In the genomic region with DNA sequence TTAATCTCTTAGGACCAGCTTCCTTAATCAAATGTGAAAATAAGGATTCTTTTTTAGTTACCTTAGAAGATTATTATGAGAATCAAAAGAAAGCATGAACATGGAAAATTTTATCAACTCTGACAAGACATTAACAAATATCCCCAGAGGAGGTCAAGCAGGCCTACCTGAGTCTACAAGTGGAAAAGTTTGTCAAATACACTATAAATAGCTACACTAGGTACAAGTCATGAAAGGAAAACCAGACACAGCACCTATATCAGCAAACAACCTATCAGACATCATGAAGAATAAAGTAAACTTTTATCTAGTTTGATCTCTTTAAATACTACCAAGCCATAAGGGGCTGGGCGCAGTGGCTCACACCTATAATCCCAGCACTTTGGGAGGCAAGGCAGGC, we compare ENCODE assay signal across 31 cellular contexts.
"Had no signal": no experiment of that assay in that cellular context is flagged by ENCODE, and none has a peak within 500 bp of the region (broad histone marks: within the 10 kb centered on the region; RNA-seq: fewer than 3 reads in every experiment).

No MANE protein-coding gene starts in this region.

- H3K27ac Mint-ChIP-seq: activated CD4-positive, alpha-beta memory T cell treated with anti-CD3 and anti-CD28 coated beads for 36 hours; activated CD4-positive, alpha-beta T cell treated with anti-CD3 and anti-CD28 coated beads for 36 hours; activated CD4-positive, alpha-beta T cell treated with anti-CD3 and anti-CD28 coated beads, Interleukin-2, amount 10 ng/mL, durations not matched to agents 24 days and 14 days; activated CD8-positive, alpha-beta memory T cell treated with anti-CD3 and anti-CD28 coated beads, Interleukin-2, amount 10 ng/mL, durations not matched to agents 7 days and 5 days; activated CD8-positive, alpha-beta T cell treated with anti-CD3 and anti-CD28 coated beads, Interleukin-2, amount 10 ng/mL, durations not matched to agents 7 days and 5 days; activated naive CD4-positive, alpha-beta T cell treated with anti-CD3 and anti-CD28 coated beads for 36 hours; activated naive CD4-positive, alpha-beta T cell treated with anti-CD3 and anti-CD28 coated beads, Interleukin-2, amount 50 U/mL, for 24 hours; activated naive CD8-positive, alpha-beta T cell treated with anti-CD3 and anti-CD28 coated beads for 36 hours; activated naive CD8-positive, alpha-beta T cell treated with anti-CD3 and anti-CD28 coated beads, Interleukin-2, amount 50 U/mL, for 24 hours; activated T-helper 1 cell treated with anti-CD3 and anti-CD28 coated beads, Interleukin-12 subunit alpha, Interleukin-12 subunit beta, Interleukin-2, Interleukin-4 antibody, amounts not matched to agents 30 ng/mL and 10 ng/mL and 1 ng/mL, durations not matched to agents 14 hours and 24 hours and 36 hours; activated T-helper 2 cell treated with anti-CD3 and anti-CD28 coated beads, Interferon-gamma antibody, Interleukin-2, Interleukin-4, amounts not matched to agents 10 μg/mL and 5 μg/mL and 100 μg/mL, durations not matched to agents 14 hours and 24 hours and 36 hours; effector memory CD8-positive, alpha-beta T cell had no signal

- H3K27me3 ChIP-seq: adrenal gland, body of pancreas, esophagus squamous epithelium, gastroesophageal sphincter had no signal

- H3K36me3 ChIP-seq: adrenal gland, esophagus squamous epithelium, gastroesophageal sphincter had no signal

- H3K9me3 ChIP-seq: adrenal gland, body of pancreas, esophagus squamous epithelium, gastroesophageal sphincter had no signal

- DNase-seq: activated CD4-positive, alpha-beta memory T cell treated with anti-CD3 and anti-CD28 coated beads for 36 hours; activated CD4-positive, alpha-beta T cell treated with anti-CD3 and anti-CD28 coated beads for 36 hours; activated CD4-positive, alpha-beta T cell treated with anti-CD3 and anti-CD28 coated beads, Interleukin-2, amount 10 ng/mL, durations not matched to agents 24 days and 14 days; activated CD4-positive, CD25-positive, alpha-beta regulatory T cell; activated CD4-positive, CD25-positive, alpha-beta regulatory T cell treated with anti-CD3 and anti-CD28 coated beads, Interleukin-2, amount 50 U/mL, for 72 hours; activated CD8-positive, alpha-beta memory T cell treated with anti-CD3 and anti-CD28 coated beads, Interleukin-2, amount 10 ng/mL, durations not matched to agents 7 days and 5 days; activated CD8-positive, alpha-beta memory T cell treated with anti-CD3 and anti-CD28 coated beads, Interleukin-2, amount 50 U/mL, for 4 hours; activated CD8-positive, alpha-beta T cell treated with anti-CD3 and anti-CD28 coated beads, Interleukin-2, amount 10 ng/mL, durations not matched to agents 7 days and 5 days; activated effector memory CD4-positive, alpha-beta T cell treated with anti-CD3 and anti-CD28 coated beads, Interleukin-2, amount 50 U/mL, for 16 hours; activated naive CD4-positive, alpha-beta T cell treated with anti-CD3 and anti-CD28 coated beads for 36 hours; activated naive CD8-positive, alpha-beta T cell treated with anti-CD3 and anti-CD28 coated beads for 36 hours; activated naive CD8-positive, alpha-beta T cell treated with anti-CD3 and anti-CD28 coated beads, Interleukin-2, amount 50 U/mL, for 24 hours; activated T-cell treated with anti-CD3 and anti-CD28 coated beads, Interleukin-2, amount 50 U/mL, for 1 hour; activated T-cell treated with anti-CD3 and anti-CD28 coated beads, Interleukin-2, amount 50 U/mL, for 48 hours; adrenal gland; amygdala; aorta; body of pancreas; caudate nucleus; cortex of kidney; dermis blood vessel endothelial cell; effector CD4-positive, alpha-beta T cell; effector memory CD8-positive, alpha-beta T cell; esophagus squamous epithelium; foreskin melanocyte; T-helper 2 cell had no signal

- H3K27ac ChIP-seq: adrenal gland, epithelial cell of prostate, esophagus squamous epithelium, gastroesophageal sphincter had no signal

- H3K4me3 Mint-ChIP-seq: activated CD4-positive, alpha-beta memory T cell treated with anti-CD3 and anti-CD28 coated beads for 36 hours; activated CD4-positive, alpha-beta T cell treated with anti-CD3 and anti-CD28 coated beads for 36 hours; activated CD4-positive, alpha-beta T cell treated with anti-CD3 and anti-CD28 coated beads, Interleukin-2, amount 10 ng/mL, durations not matched to agents 24 days and 14 days; activated CD8-positive, alpha-beta memory T cell treated with anti-CD3 and anti-CD28 coated beads, Interleukin-2, amount 10 ng/mL, durations not matched to agents 7 days and 5 days; activated CD8-positive, alpha-beta T cell treated with anti-CD3 and anti-CD28 coated beads, Interleukin-2, amount 10 ng/mL, durations not matched to agents 7 days and 5 days; activated naive CD4-positive, alpha-beta T cell treated with anti-CD3 and anti-CD28 coated beads for 36 hours; activated naive CD4-positive, alpha-beta T cell treated with anti-CD3 and anti-CD28 coated beads, Interleukin-2, amount 50 U/mL, for 24 hours; activated naive CD8-positive, alpha-beta T cell treated with anti-CD3 and anti-CD28 coated beads for 36 hours; activated naive CD8-positive, alpha-beta T cell treated with anti-CD3 and anti-CD28 coated beads, Interleukin-2, amount 50 U/mL, for 24 hours; activated T-helper 1 cell treated with anti-CD3 and anti-CD28 coated beads, Interleukin-12 subunit alpha, Interleukin-12 subunit beta, Interleukin-2, Interleukin-4 antibody, amounts not matched to agents 30 ng/mL and 10 ng/mL and 1 ng/mL, durations not matched to agents 14 hours and 24 hours and 36 hours; effector memory CD8-positive, alpha-beta T cell had no signal

- H3K4me1 Mint-ChIP-seq: activated CD4-positive, alpha-beta T cell treated with anti-CD3 and anti-CD28 coated beads for 36 hours; activated CD4-positive, alpha-beta T cell treated with anti-CD3 and anti-CD28 coated beads, Interleukin-2, amount 10 ng/mL, durations not matched to agents 24 days and 14 days; activated CD8-positive, alpha-beta memory T cell treated with anti-CD3 and anti-CD28 coated beads, Interleukin-2, amount 10 ng/mL, durations not matched to agents 7 days and 5 days; activated naive CD4-positive, alpha-beta T cell treated with anti-CD3 and anti-CD28 coated beads, Interleukin-2, amount 50 U/mL, for 24 hours; activated naive CD8-positive, alpha-beta T cell treated with anti-CD3 and anti-CD28 coated beads for 36 hours; activated naive CD8-positive, alpha-beta T cell treated with anti-CD3 and anti-CD28 coated beads, Interleukin-2, amount 50 U/mL, for 24 hours had no signal

- H3K4me3 ChIP-seq: adrenal gland, body of pancreas, esophagus squamous epithelium, gastroesophageal sphincter had no signal

- H3K36me3 Mint-ChIP-seq: activated CD4-positive, alpha-beta memory T cell treated with anti-CD3 and anti-CD28 coated beads for 36 hours; activated CD8-positive, alpha-beta memory T cell treated with anti-CD3 and anti-CD28 coated beads, Interleukin-2, amount 10 ng/mL, durations not matched to agents 7 days and 5 days; activated naive CD4-positive, alpha-beta T cell treated with anti-CD3 and anti-CD28 coated beads, Interleukin-2, amount 50 U/mL, for 24 hours; activated naive CD8-positive, alpha-beta T cell treated with anti-CD3 and anti-CD28 coated beads for 36 hours had no signal

- H3K27me3 Mint-ChIP-seq: activated CD4-positive, alpha-beta memory T cell treated with anti-CD3 and anti-CD28 coated beads for 36 hours; activated CD4-positive, alpha-beta T cell treated with anti-CD3 and anti-CD28 coated beads for 36 hours; activated CD4-positive, alpha-beta T cell treated with anti-CD3 and anti-CD28 coated beads, Interleukin-2, amount 10 ng/mL, durations not matched to agents 24 days and 14 days; activated CD8-positive, alpha-beta memory T cell treated with anti-CD3 and anti-CD28 coated beads, Interleukin-2, amount 10 ng/mL, durations not matched to agents 7 days and 5 days; activated naive CD4-positive, alpha-beta T cell treated with anti-CD3 and anti-CD28 coated beads, Interleukin-2, amount 50 U/mL, for 24 hours; activated naive CD8-positive, alpha-beta T cell treated with anti-CD3 and anti-CD28 coated beads for 36 hours; activated naive CD8-positive, alpha-beta T cell treated with anti-CD3 and anti-CD28 coated beads, Interleukin-2, amount 50 U/mL, for 24 hours; effector memory CD8-positive, alpha-beta T cell had no signal

- H3K4me1 ChIP-seq: adrenal gland, gastroesophageal sphincter had no signal

- H3K9me3 Mint-ChIP-seq: activated CD4-positive, alpha-beta T cell treated with anti-CD3 and anti-CD28 coated beads, Interleukin-2, amount 10 ng/mL, durations not matched to agents 24 days and 14 days; activated T-helper 1 cell treated with anti-CD3 and anti-CD28 coated beads, Interleukin-12 subunit alpha, Interleukin-12 subunit beta, Interleukin-2, Interleukin-4 antibody, amounts not matched to agents 30 ng/mL and 10 ng/mL and 1 ng/mL, durations not matched to agents 14 hours and 24 hours and 36 hours had no signal
